ENCODE assay signal across 8 cellular contexts in the genomic region with DNA sequence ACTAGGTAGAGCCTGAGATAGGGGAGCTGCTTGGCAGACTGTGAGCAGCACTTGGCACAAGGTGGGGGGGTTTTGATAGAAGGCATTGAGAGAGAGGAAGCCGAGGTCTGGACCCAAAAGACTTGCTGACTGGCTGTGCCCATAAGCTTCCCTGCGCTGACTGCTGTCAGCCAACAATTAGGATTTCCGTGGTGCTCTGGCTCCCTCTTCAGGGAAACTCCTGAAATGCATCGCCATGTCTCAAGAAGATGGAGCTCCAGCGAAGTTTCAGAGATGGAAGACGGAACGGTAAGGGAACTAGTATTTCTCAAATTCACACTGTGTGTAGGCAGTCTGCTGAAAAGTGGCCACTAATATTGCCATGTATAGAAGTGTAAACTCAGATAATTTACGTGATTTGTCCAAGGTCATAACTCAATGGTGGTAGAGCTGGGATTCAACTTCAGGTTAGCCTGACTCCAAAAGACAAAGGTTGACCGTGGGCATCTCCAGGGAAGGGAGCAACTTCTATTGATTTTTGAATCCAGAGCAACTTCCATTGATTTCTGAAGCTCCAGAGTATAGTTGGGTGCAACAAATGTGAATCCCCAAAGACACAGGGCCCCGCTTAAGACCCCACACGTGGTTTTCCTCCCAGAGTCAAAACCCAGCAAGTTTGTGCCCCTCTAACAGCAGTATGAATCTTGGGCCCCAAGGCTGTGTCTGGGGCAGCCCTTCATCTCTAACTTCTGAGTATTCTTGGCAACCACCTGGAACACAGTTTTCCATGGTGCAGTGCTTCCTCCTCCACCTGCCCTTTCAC. TPM values are rescaled to one million over a fixed set of nuclear protein-coding genes. Genes with fewer than 3 reads are reported as not detected.
A peak's percentile ranks its signal among the peaks of the same experiment; 100 is the strongest.
DNase-seq lines count a peak whose midpoint lies in the region; ATAC-seq, FAIRE-seq and TF ChIP-seq lines count a peak whose summit lies in the region.

No MANE protein-coding gene starts in this region.

- H3K27me3 Mint-ChIP-seq in T-helper 2 cell treated with Interferon-gamma antibody and Interleukin-4, amounts not matched to agents 5 μg/mL and 100 μg/mL, for 36 hours (ENCODE audit: low read depth) = peaks cover 11% of the 10 kb centered on the region

- H3K27ac Mint-ChIP-seq in T-helper 2 cell treated with Interferon-gamma antibody and Interleukin-4, amounts not matched to agents 5 μg/mL and 100 μg/mL, for 36 hours = peak overlapping the region; percentile 15

- no peak overlapping the region for H3K27ac ChIP-seq in small intestine (ENCODE audit: low read depth in 1 of 2, low read length in 1 of 2)

- peak; percentile 83 for TF ChIP-seq CTCF in GM12875 (IDR thresholded peaks at IDR 0.05; ENCODE audit: borderline replicate concordance, insufficient read depth, low read depth, low read length)

- no peaks in the 10 kb centered on the region for H3K36me3 ChIP-seq in small intestine (ENCODE audit: control insufficient read depth in 2 of 2, insufficient read depth in 2 of 2, low read length in 2 of 2)

- peaks cover 0 to 2% of the 10 kb centered on the region in 2 donors for H3K4me1 ChIP-seq in small intestine (ENCODE audit: control insufficient read depth in 2 of 2, insufficient read depth in 1 of 2, low read depth in 1 of 2, low read length in 1 of 2)

- no peak overlapping the region for H3K4me3 ChIP-seq in GM12875 (ENCODE audit: low read depth, low read length)
- no peak overlapping the region for H3K4me3 ChIP-seq in small intestine (ENCODE audit: low read depth in 1 of 2, low read length in 2 of 2)

- H3K4me1 Mint-ChIP-seq in T-helper 2 cell treated with Interferon-gamma antibody and Interleukin-4, amounts not matched to agents 5 μg/mL and 100 μg/mL, for 36 hours (ENCODE audit: low read depth) = peaks cover 23% of the 10 kb centered on the region

- H3K9me3 Mint-ChIP-seq in T-helper 2 cell treated with Interferon-gamma antibody and Interleukin-4, amounts not matched to agents 5 μg/mL and 100 μg/mL, for 36 hours = no peaks in the 10 kb centered on the region

- H3K36me3 Mint-ChIP-seq in T-helper 2 cell treated with Interferon-gamma antibody and Interleukin-4, amounts not matched to agents 5 μg/mL and 100 μg/mL, for 36 hours (ENCODE audit: low read depth) = no peaks in the 10 kb centered on the region

- no peak for ATAC-seq in GM21423 (IDR thresholded peaks at IDR 0.05; ENCODE audit: unreplicated experiment)

- FAIRE-seq in small intestine (lab: Jason Lieb, UNC) = no peak

- no peak overlapping the region for H3K4me3 Mint-ChIP-seq in T-helper 2 cell treated with Interferon-gamma antibody and Interleukin-4, amounts not matched to agents 5 μg/mL and 100 μg/mL, for 36 hours

- peak; percentile 78 for DNase-seq in A172 (ENCODE audit: low spot score)
- peak; percentile 7 for DNase-seq in NCI-H1092 (lab: John Stamatoyannopoulos, UW)
- peak; percentile 61 for DNase-seq in T-helper 2 cell treated with Interferon-gamma antibody and Interleukin-4, amounts not matched to agents 5 μg/mL and 100 μg/mL, for 36 hours (ENCODE audit: low spot score)
- DNase-seq in amniotic stem cell (lab: John Stamatoyannopoulos, UW) = peak; percentile 23
- DNase-seq in hypothalamus (lab: John Stamatoyannopoulos, UW) = peak in 48 of 51 donors; percentile 3 to 80 (median 44)
- peak; percentile 72 for DNase-seq in small intestine

- no peaks in the 10 kb centered on the region for H3K27me3 ChIP-seq in small intestine (ENCODE audit: control insufficient read depth in 2 of 2, insufficient read depth in 2 of 2, low read length in 2 of 2)

- no peaks in the 10 kb centered on the region for H3K9me3 ChIP-seq in small intestine (ENCODE audit: control insufficient read depth, low read depth)

- WGBS in small intestine, 3 donors = 24 to 31% (median 27%) methylated on average over 11 of the region's 11 CpGs

RNA-seq across cellular contexts. Expression of gene CRNN, which starts 44.5 kb away (rescaled TPM):
- not detected in 2 replicates for total RNA-seq in A172 (2014; rRNA removed; shearing (Covaris generic))
- 1 to 10 TPM in 2 of 3 donors, under 1 TPM in 1; 0.95 to 2.7 (median 2.2) TPM for polyA plus RNA-seq in small intestine

RNA-seq across cellular contexts. Expression of gene LCE5A, which starts 52.0 kb away (rescaled TPM):
- total RNA-seq in A172 (2014; rRNA removed; shearing (Covaris generic)) = not detected in 2 replicates
- not detected for polyA plus RNA-seq in small intestine

RNA-seq across cellular contexts. Expression of gene CRCT1, which starts 55.7 kb away (rescaled TPM):
- total RNA-seq in A172 (2014; rRNA removed; shearing (Covaris generic)) = not detected in 2 replicates
- under 1 TPM in 1 of 3 donors, not detected in 2; 0.57 TPM for polyA plus RNA-seq in small intestine

Comparison
In these comparisons a context has a peak if more than half of its experiments do, and no peak if none do; other contexts are left out.
1. DNase-seq: peak in every context shown above with its lines; median percentile 78 in A172; 72 in small intestine; 61 in T-helper 2 cell treated with Interferon-gamma antibody and Interleukin-4, amounts not matched to agents 5 μg/mL and 100 μg/mL, for 36 hours; 44 in hypothalamus; 23 in amniotic stem cell; 7 in NCI-H1092.